9 cellular contexts compared by ENCODE assay signal in the genomic region with DNA sequence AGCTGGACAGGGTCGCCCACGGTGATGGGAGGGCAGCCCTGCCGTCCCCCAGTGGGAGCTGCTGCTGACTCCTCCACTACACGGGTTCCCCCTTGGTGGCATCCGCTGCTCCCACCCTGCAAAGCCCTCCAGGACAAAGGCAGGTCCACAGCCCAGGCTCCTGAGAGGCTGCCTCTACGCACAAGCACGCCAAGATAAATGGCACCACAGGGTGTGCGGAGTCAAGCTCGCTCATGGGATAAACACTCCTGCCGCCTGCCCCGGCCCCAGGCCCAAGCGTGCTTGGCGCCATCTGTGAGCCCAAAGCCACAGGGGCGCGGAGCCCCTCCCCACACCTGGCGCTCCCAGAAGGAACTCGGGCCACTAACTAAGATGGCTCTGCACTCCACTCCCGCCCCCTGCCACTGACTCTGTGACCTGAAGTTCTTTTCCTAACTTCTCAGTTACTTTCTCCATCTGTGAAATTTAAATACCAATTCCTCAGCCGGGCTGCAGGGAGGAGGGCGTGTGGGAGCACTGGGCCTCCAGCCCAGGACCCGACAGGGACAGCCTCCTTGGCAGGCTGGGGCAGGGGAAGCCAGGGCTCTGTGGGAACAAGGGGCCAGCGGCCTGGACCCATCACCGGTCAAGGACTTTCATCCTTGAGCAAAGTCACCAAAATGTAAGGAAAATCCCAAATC. TPM values are rescaled to one million over a fixed set of nuclear protein-coding genes. Genes with fewer than 3 reads are reported as not detected.
DNase-seq lines count a peak whose midpoint lies in the region; TF ChIP-seq lines count a peak whose summit lies in the region.
"Had no signal": no experiment of that assay in that cellular context is flagged by ENCODE, and none has a peak within 500 bp of the region (broad histone marks: within the 10 kb centered on the region; RNA-seq: fewer than 3 reads in every experiment).

No MANE protein-coding gene starts in this region.

- TF ChIP-seq POLR2A in testis (IDR thresholded peaks at IDR 0.05), result no peak

- H3K27ac ChIP-seq in angular gyrus (ENCODE audit: low read depth, low read length) (peak overlapping the region; percentile 37), liver (ENCODE audit: low read depth in 1 of 2, low read length in 2 of 2) (peak overlapping the region; percentile 17 to 65), testis (peak overlapping the region; percentile 55 to 82)
- H3K27ac ChIP-seq: 22Rv1 had no signal

- WGBS in liver, result 76% methylated on average over 23 of the region's 23 CpGs
- WGBS in testis, 2 donors, result 41 to 48% methylated on average over 14 to 23 of the region's 23 CpGs

- peaks cover 12 to 37% (median 33%) of the 10 kb centered on the region in 4 donors for H3K4me1 ChIP-seq in liver (ENCODE audit: control insufficient read depth in 4 of 4, insufficient read depth in 4 of 4, low read length in 3 of 4)
- peaks cover 37% of the 10 kb centered on the region for H3K4me1 ChIP-seq in testis

- intact Hi-C loops in testis (cut with DNase I; ENCODE audit: low total_unique reads), result no loop called here

- no peak overlapping the region for H3K4me3 ChIP-seq in liver (ENCODE audit: low read depth in 1 of 3, low read length in 3 of 3)
- H3K4me3 ChIP-seq in testis, result no peak overlapping the region

- H3K36me3 ChIP-seq in liver (ENCODE audit: control insufficient read depth in 4 of 4, insufficient read depth in 3 of 4, low read depth in 1 of 4, low read length in 3 of 4), result peaks cover 0 to 4% (median 3%) of the 10 kb centered on the region in 4 donors
- no peaks in the 10 kb centered on the region for H3K36me3 ChIP-seq in testis (ENCODE audit: low read depth, missing control alignments)

- no peaks in the 10 kb centered on the region for H3K9me3 ChIP-seq in liver (ENCODE audit: control insufficient read depth in 4 of 4, low read length in 3 of 4)
- no peaks in the 10 kb centered on the region for H3K9me3 ChIP-seq in testis

- no peak overlapping the region for H3K9ac ChIP-seq in liver (ENCODE audit: low read depth in 1 of 2, low read length in 2 of 2)

- H3K27me3 ChIP-seq in liver (ENCODE audit: control insufficient read depth in 4 of 4, insufficient read depth in 4 of 4, low read length in 3 of 4) (no peaks in the 10 kb centered on the region), testis (no peaks in the 10 kb centered on the region)

- TF ChIP-seq RAD21 in liver (IDR thresholded peaks at IDR 0.05), result no peak

- DNase-seq in DMS79 treated with DMSO at 0.1 percent for 48 hours (lab: John Stamatoyannopoulos, UW) (peak; percentile 48), DMS79 (lab: John Stamatoyannopoulos, UW) (no peak), testis (no peak), GOT3 (lab: John Stamatoyannopoulos, UW) (no peak), cerebellar nuclear complex (lab: John Stamatoyannopoulos, UW) (no peak)
- DNase-seq in effector CD4-positive, alpha-beta T cell, result no peak

- TF ChIP-seq CTCF in liver (IDR thresholded peaks at IDR 0.05; ENCODE audit: low read depth, low read length, missing input control), result no peak
- no peak for TF ChIP-seq CTCF in testis (IDR thresholded peaks at IDR 0.05)

TF ChIP-seq in liver, 16 proteins besides CTCF, POLR2A, EP300 and RAD21:
- TF ChIP-seq NR2F2 (IDR thresholded peaks at IDR 0.05) (peak; percentile 14), SP1 (IDR thresholded peaks at IDR 0.05) (no peak), YY1 (IDR thresholded peaks at IDR 0.05) (no peak)
TF ChIP-seq in liver: peak in this region for 1.

RNA-seq across cellular contexts. Expression of a gene that starts 14.9 kb away (rescaled TPM):
- 10 to 100 TPM; 27.3 to 36.4 TPM for total RNA-seq in liver
- 10 to 100 TPM in 1 of 2 donors, 1 to 10 TPM in 1; 8.3 to 11.1 TPM for polyA plus RNA-seq in liver
- 100 to 1,000 TPM; 230 to 455 TPM for total RNA-seq in testis
- polyA plus RNA-seq in testis (ENCODE audit: insufficient read depth, low read depth, low replicate concordance), result 328 TPM

RNA-seq across cellular contexts. Expression of a gene that starts 19.1 kb away (rescaled TPM):
- total RNA-seq in liver (1 to 10 TPM in 1 of 2 donors, under 1 TPM in 1; 0.75 to 1.2 TPM), testis (1 to 10 TPM; 7.6 to 9.2 TPM)
- polyA plus RNA-seq in liver (under 1 TPM; 0.18 to 0.40 TPM), testis (ENCODE audit: insufficient read depth, low read depth, low replicate concordance) (5.3 TPM)

RNA-seq across cellular contexts. Expression of a gene that starts 53.2 kb away (rescaled TPM):
- total RNA-seq in liver, result 10 to 100 TPM; 12.1 to 15.1 TPM
- 10 to 100 TPM in 1 of 2 donors, 1 to 10 TPM in 1; 9.0 to 14.7 TPM for polyA plus RNA-seq in liver
- 10 to 100 TPM; 36.7 to 40.8 TPM for total RNA-seq in testis
- polyA plus RNA-seq in testis (ENCODE audit: insufficient read depth, low read depth, low replicate concordance), result 29.7 TPM

RNA-seq across cellular contexts. Expression of a gene that starts 53.5 kb away (rescaled TPM):
- total RNA-seq in liver (10 to 100 TPM; 18.3 to 27.8 TPM), testis (10 to 100 TPM; 51.1 to 56.1 TPM)
- polyA plus RNA-seq in liver (10 to 100 TPM; 15.6 to 34.1 TPM), testis (ENCODE audit: insufficient read depth, low read depth, low replicate concordance) (22.2 TPM)

Comparison
In these comparisons a context has a peak if more than half of its experiments do, and no peak if none do; other contexts are left out.
1. RNA of a gene that starts 14.9 kb away (total RNA-seq): 230 to 455 TPM in testis; 27.3 to 36.4 TPM in liver; every median in the first group is over 4 times any median in the second.
2. Peak in every context shown above with its lines, with median percentiles within 50 percentile points of each other: H3K27ac ChIP-seq.